In the genomic region with DNA sequence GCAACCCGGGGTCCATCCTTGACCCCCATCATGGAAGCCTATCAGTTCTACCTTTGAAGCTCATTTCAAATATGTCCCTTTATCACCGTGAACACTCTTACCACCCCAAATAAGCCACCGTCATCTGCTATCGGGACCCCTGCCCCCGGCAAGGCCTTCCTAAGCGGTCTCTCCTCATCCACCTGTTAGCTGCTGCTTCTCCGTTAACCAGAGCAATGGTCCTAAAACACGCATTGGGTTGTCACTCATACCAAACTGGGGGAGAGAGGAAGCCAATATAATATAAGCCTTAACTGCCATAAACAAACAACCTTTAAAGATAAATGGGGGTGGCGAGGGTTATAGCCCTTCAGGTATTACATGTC, we compare ENCODE assay signal across 8 cellular contexts. TPM values are rescaled to one million over a fixed set of nuclear protein-coding genes. Genes with fewer than 3 reads are reported as not detected.
DNase-seq lines count a peak whose midpoint lies in the region; ATAC-seq, FAIRE-seq and TF ChIP-seq lines count a peak whose summit lies in the region.

No MANE protein-coding gene starts in this region.

- H3K9ac ChIP-seq in K562 (ENCODE audit: insufficient read depth in 1 of 2, low read depth in 2 of 2, low read length in 2 of 2): peak overlapping the region; percentile 96 to 97

- TF ChIP-seq CTCF in heart right ventricle (IDR thresholded peaks at IDR 0.05) (no peak), K562 (IDR thresholded peaks at IDR 0.05 in 2 of 3, conservative IDR thresholded peaks at IDR 0.05 in 1 of 3; ENCODE audit: insufficient read depth in 2 of 3, low read depth in 1 of 3, low read length in 3 of 3) (no peak), lung (IDR thresholded peaks at IDR 0.05; ENCODE audit: control extremely low read depth, extremely low read depth) (no peak)

- H3K4me1 ChIP-seq in heart right ventricle: peaks cover 0 to 55% (median 33%) of the 10 kb centered on the region in 9 donors
- no peaks in the 10 kb centered on the region; a peak in 1 of 5 replicates for H3K4me1 ChIP-seq in K562 (replicated peaks in 1 of 2; ENCODE audit: control insufficient read depth in 2 of 2, insufficient read depth in 2 of 2, low read length in 2 of 2)
- H3K4me1 ChIP-seq in lung (ENCODE audit: control insufficient read depth in 2 of 2, insufficient read depth in 2 of 2, low read length in 2 of 2): peaks cover 0 to 8% of the 10 kb centered on the region in 2 donors
- H3K4me1 ChIP-seq in aorta (ENCODE audit: control insufficient read depth in 1 of 2, insufficient read depth in 2 of 2, low read length in 2 of 2): no peaks in the 10 kb centered on the region

- H3K9me3 ChIP-seq in heart right ventricle (no peaks in the 10 kb centered on the region), K562 (replicated peaks; ENCODE audit: control insufficient read depth, insufficient read depth, low read depth, low read length) (no peaks in the 10 kb centered on the region), lung (ENCODE audit: control insufficient read depth in 2 of 2, insufficient read depth in 1 of 2, low read length in 1 of 2) (no peaks in the 10 kb centered on the region), aorta (ENCODE audit: control insufficient read depth, low read length) (no peaks in the 10 kb centered on the region)

- H3K4me3 ChIP-seq in heart right ventricle (peak overlapping the region; percentile 56 to 95 (median 78)), K562 (peak overlapping the region; percentile 78), lung (peak overlapping the region; percentile 75), aorta (ENCODE audit: low read length in 2 of 2) (peak overlapping the region; percentile 54 to 81)

- peaks cover 22% of the 10 kb centered on the region for H3K79me2 ChIP-seq in K562 (ENCODE audit: control insufficient read depth, insufficient read depth, low read length)

- BruUV-seq in K562 (replicated peaks; lab: Mats Ljungman, UMichigan): no TSS peak

- no peak for TF ChIP-seq RAD21 in K562 (CRISPR knock-in tag; conservative IDR thresholded peaks at IDR 0.05 in 1 of 2, IDR thresholded peaks at IDR 0.05 in 1 of 2)

- H3K27ac ChIP-seq in heart right ventricle (peak overlapping the region in 9 of 10 donors; percentile 78 to 94 (median 86)), K562 (ENCODE audit: extremely low read depth, low read depth, low read length) (peak overlapping the region; percentile 88; the same call in 2 of the 3 replicates), lung (ENCODE audit: low read depth in 1 of 2, low read length in 1 of 2) (peak overlapping the region in 1 of 2 donors; percentile 49), aorta (ENCODE audit: low read depth in 1 of 2, low read length in 2 of 2) (no peak overlapping the region)

- H4K20me1 ChIP-seq in K562 (replicated peaks; ENCODE audit: control insufficient read depth, insufficient read depth, low read length): no peaks in the 10 kb centered on the region

- H2AFZ ChIP-seq in K562 (ENCODE audit: low read depth, low read length): peak overlapping the region; percentile 96

- 6 to 9% methylated on average over 9 of the region's 9 CpGs for WGBS in heart right ventricle, 2 donors
- 1% methylated on average over 9 of the region's 9 CpGs for WGBS in K562 (ENCODE audit: insufficient coverage, low coverage, missing lambda C conversion rate)
- 7% methylated on average over 9 of the region's 9 CpGs for WGBS in lung, 2 donors
- 6 to 7% methylated on average over 9 of the region's 9 CpGs for WGBS in aorta, 2 donors

- no peak for TF ChIP-seq POLR2A in K562 (conservative IDR thresholded peaks at IDR 0.05)

- CTCF ChIA-PET in K562 (lab: Yijun Ruan, JAX; ENCODE audit: low intra/inter-chr PET ratio): interaction anchor here (1.4 to 2.6 kb wide), 4 partner anchors 35 to 518 kb away, joined by 7 to 38 read pairs (median 11); partner anchors contain the start of gene OSGEPL1

- peaks cover 0 to 35% (median under 1%) of the 10 kb centered on the region in 9 donors for H3K36me3 ChIP-seq in heart right ventricle
- peaks cover 15% of the 10 kb centered on the region; the same call in 2 of the 3 replicates for H3K36me3 ChIP-seq in K562 (ENCODE audit: control insufficient read depth, insufficient read depth, low read length)
- peaks cover 1 to 6% of the 10 kb centered on the region in 2 donors for H3K36me3 ChIP-seq in lung (ENCODE audit: control insufficient read depth in 2 of 2, insufficient read depth in 2 of 2, low read length in 2 of 2)
- H3K36me3 ChIP-seq in aorta (ENCODE audit: control insufficient read depth in 1 of 2, insufficient read depth in 2 of 2, low read length in 1 of 2): peaks cover 0 to 8% of the 10 kb centered on the region in 2 donors

- intact Hi-C loops in heart right ventricle (cut with DNase I): loop anchor here in 9 of 10 donors (1.0 to 5.0 kb wide), 5 partner anchors 12 to 100 kb away; partner anchors contain the start of genes ANKAR (in 2 of the 9) and OSGEPL1 (in 2 of the 9)
- intact Hi-C loops in cardiac septum (cut with DNase I): loop anchor here (1.0 to 5.0 kb wide), 3 partner anchors 12 to 85 kb away; partner anchors contain the start of gene ANKAR
- intact Hi-C loops in K562 (cut with micrococcal nuclease): loop anchor here (1.0 to 10.0 kb wide), 4 partner anchors 36 to 653 kb away; partner anchors contain the start of genes HIBCH and OSGEPL1
- intact Hi-C loops in aorta (cut with DNase I): loop anchor here (2.0 to 10.0 kb wide), 2 partner anchors 37 to 123 kb away; partner anchors contain the start of genes ORMDL1 (in 1 of the 2) and PMS1 (in 1 of the 2)

- H3K9me1 ChIP-seq in K562 (ENCODE audit: control insufficient read depth, insufficient read depth, low read length): no peaks in the 10 kb centered on the region

- POLR2A ChIA-PET in K562 (lab: Yijun Ruan, JAX): interaction anchor here (0.7 kb wide), 1 partner anchor 657 kb away, joined by 3 read pairs; no protein-coding TSS in a partner anchor

- H3K27me3 ChIP-seq in heart right ventricle: no peaks in the 10 kb centered on the region
- no peaks in the 10 kb centered on the region for H3K27me3 ChIP-seq in K562 (ENCODE audit: control insufficient read depth in 2 of 2, insufficient read depth in 2 of 2, low read length in 2 of 2)
- no peaks in the 10 kb centered on the region for H3K27me3 ChIP-seq in lung (ENCODE audit: control insufficient read depth, insufficient read depth)
- peaks cover 0 to 1% of the 10 kb centered on the region in 2 donors for H3K27me3 ChIP-seq in aorta (ENCODE audit: control insufficient read depth in 1 of 2, insufficient read depth in 2 of 2, low read length in 1 of 2)

- ATAC-seq in heart right ventricle (peak in 1 of 8 donors; percentile 8), K562 (peak; percentile 28), lung (ENCODE audit: insufficient read depth, low FRiP score) (no peak), aorta (ENCODE audit: low FRiP score) (no peak), GM21360 (IDR thresholded peaks at IDR 0.05; ENCODE audit: unreplicated experiment) (no peak)

- FAIRE-seq in K562 (lab: Jason Lieb, UNC): no peak

- DNase-seq in heart right ventricle (no peak), cardiac septum (ENCODE audit: low spot score) (no peak), K562 (ENCODE audit: extremely low read depth in 1 of 4, low spot score in 3 of 4) (peak in 1 of 4 experiments; percentile 12), lung (ENCODE audit: low spot score) (no peak), aorta (no peak), EL (no peak), NCI-H510A treated with DMSO at 0.1 percent for 48 hours (lab: John Stamatoyannopoulos, UW) (no peak)

- no peak for TF ChIP-seq EP300 in K562 (IDR thresholded peaks at IDR 0.05; ENCODE audit: low read length)

- peak overlapping the region; percentile 96 for H3K4me2 ChIP-seq in K562 (ENCODE audit: insufficient read depth, low read length)

- in situ Hi-C loops in K562 (cut with MboI): no loop called here

RNA-seq across cellular contexts. Expression of gene ASNSD1, which starts 0.7 kb away (rescaled TPM):
- total RNA-seq in heart right ventricle (10 to 100 TPM; 25.9 to 46.7 (median 30.8) TPM), cardiac septum (27.7 TPM), K562 (2014; rRNA removed) (25.1 and 26.9 TPM in 2 replicates), K562 (2014; rRNA removed; fragmentation: Illumina TruSeq; extraction: Trizol) (41.2 and 47.2 TPM in 2 replicates), K562 (2015; rRNA removed; fragmentation: Illumina TruSeq; extraction: Trizol) (40.1 and 40.5 TPM in 2 replicates), K562 (2021) (23.9 and 27.0 TPM in 2 replicates), lung (10 to 100 TPM; 28.0 to 55.8 TPM), aorta (10 to 100 TPM; 30.2 to 37.7 TPM)
- polyA plus RNA-seq in heart right ventricle (10 to 100 TPM; 29.3 to 32.1 TPM), K562 (2011; rRNA removed) (19.1 and 31.7 TPM in 2 replicates), K562 (2014; fragmentation: Illumina TruSeq; extraction: Trizol) (33.6 and 46.5 TPM in 2 replicates), K562 (2014; fragmentation: Nextera tagmentation; extraction: Ambion mirVana) (10 to 100 TPM; 38.3 to 56.4 TPM), K562 (2014; rRNA removed) (28.4 and 30.3 TPM in 2 replicates), lung (10 to 100 TPM; 28.7 to 31.4 TPM), aorta (10 to 100 TPM; 26.7 to 34.3 TPM)
- 9.2 and 28.4 TPM in 2 replicates for total RNA-seq in K562 (2011; cell fraction: chromatin; rRNA removed; ENCODE audit: low replicate concordance)
- 6.0 and 7.0 TPM in 2 replicates for total RNA-seq in K562 (2011; cell fraction: nucleolus; rRNA removed)
- 10.2 and 10.3 TPM in 2 replicates for total RNA-seq in K562 (2011; cell fraction: nucleoplasm; rRNA removed)
- polyA plus RNA-seq in K562 (2011; cell fraction: cytosol; rRNA removed): 3.4 and 9.2 TPM in 2 replicates
- 5.1 and 7.2 TPM in 2 replicates for polyA plus RNA-seq in K562 (2011; cell fraction: nucleus; rRNA removed)
- 17.7 and 21.5 TPM in 2 replicates for polyA plus RNA-seq in K562 (2012)
- 40.6 and 40.8 TPM in 2 replicates for polyA minus RNA-seq in K562 (2011; rRNA and poly(A)+ RNA removed)
- polyA minus RNA-seq in K562 (2011; cell fraction: cytosol; rRNA and poly(A)+ RNA removed): 32.7 and 48.7 TPM in 2 replicates
- polyA minus RNA-seq in K562 (2011; cell fraction: nucleus; rRNA and poly(A)+ RNA removed): 7.0 and 13.2 TPM in 2 replicates

RNA-seq across cellular contexts. Expression of gene ANKAR, which starts 12.5 kb away (rescaled TPM):
- total RNA-seq in heart right ventricle (1 to 10 TPM; 4.4 to 9.3 (median 5.8) TPM), cardiac septum (10.3 TPM), K562 (2014; rRNA removed) (0.14 and 0.29 TPM in 2 replicates), K562 (2014; rRNA removed; fragmentation: Illumina TruSeq; extraction: Trizol) (0.44 and 0.73 TPM in 2 replicates), K562 (2015; rRNA removed; fragmentation: Illumina TruSeq; extraction: Trizol) (0.51 and 0.68 TPM in 2 replicates), K562 (2021) (0.49 and 0.74 TPM in 2 replicates), lung (10 to 100 TPM in 1 of 2 donors, 1 to 10 TPM in 1; 8.0 to 39.2 TPM), aorta (10 to 100 TPM; 18.9 to 27.2 TPM)
- polyA plus RNA-seq in heart right ventricle (1 to 10 TPM in 1 of 2 donors, under 1 TPM in 1; 0.64 to 5.6 TPM), K562 (2011; rRNA removed) (0.47 and 0.52 TPM in 2 replicates), K562 (2014; fragmentation: Illumina TruSeq; extraction: Trizol) (0.21 and 0.60 TPM in 2 replicates), K562 (2014; fragmentation: Nextera tagmentation; extraction: Ambion mirVana) (under 1 TPM; 0.27 to 0.39 TPM), K562 (2014; rRNA removed) (0.04 and 0.23 TPM in 2 replicates), lung (1 to 10 TPM in 1 of 2 donors, under 1 TPM in 1; 0.95 to 4.0 TPM), aorta (1 to 10 TPM; 1.0 to 7.5 TPM)
- total RNA-seq in K562 (2011; cell fraction: chromatin; rRNA removed; ENCODE audit: low replicate concordance): 1.1 and 1.5 TPM in 2 replicates
- total RNA-seq in K562 (2011; cell fraction: nucleolus; rRNA removed): 0.33 and 0.39 TPM in 2 replicates
- total RNA-seq in K562 (2011; cell fraction: nucleoplasm; rRNA removed): 1.2 and 1.8 TPM in 2 replicates
- polyA plus RNA-seq in K562 (2011; cell fraction: cytosol; rRNA removed): 0.06 and 0.07 TPM in 2 replicates
- polyA plus RNA-seq in K562 (2011; cell fraction: nucleus; rRNA removed): 0.41 and 0.59 TPM in 2 replicates
- 0.22 and 0.58 TPM in 2 replicates for polyA plus RNA-seq in K562 (2012)
- polyA minus RNA-seq in K562 (2011; rRNA and poly(A)+ RNA removed): 1.2 and 1.6 TPM in 2 replicates
- polyA minus RNA-seq in K562 (2011; cell fraction: cytosol; rRNA and poly(A)+ RNA removed): 0.57 TPM in 1 of 2 replicates, not detected in the other
- 0.54 and 1.6 TPM in 2 replicates for polyA minus RNA-seq in K562 (2011; cell fraction: nucleus; rRNA and poly(A)+ RNA removed)

Comparison
In these comparisons a context has a peak if more than half of its experiments do, and no peak if none do; other contexts are left out.
1. H3K27ac ChIP-seq: peak in heart right ventricle (9 of 10) and K562 (single experiment); none in aorta (0 of 2).
2. Peak in every context shown above with its lines, with median percentiles within 50 percentile points of each other: H3K4me3 ChIP-seq.